Comparison of ENCODE assay signal across 1 cellular context in the genomic region with DNA sequence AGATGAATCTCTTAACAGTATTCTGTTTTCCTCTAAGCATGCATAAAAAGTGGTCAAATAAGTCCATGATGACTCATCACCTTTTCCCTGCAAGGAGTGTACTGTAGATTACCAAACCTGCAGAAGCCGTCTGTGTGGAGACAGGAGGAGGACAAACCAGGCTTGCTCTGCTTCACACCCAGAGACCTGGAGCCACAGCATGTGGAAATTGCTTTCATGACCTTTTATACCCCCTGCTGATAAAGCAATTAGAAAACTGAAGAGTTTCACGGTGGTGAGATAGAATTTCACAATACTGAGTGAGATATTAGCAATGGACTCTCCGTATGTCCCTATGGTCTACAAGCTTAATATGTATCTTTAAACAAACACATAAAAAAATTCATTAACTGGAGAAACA.
TF ChIP-seq lines count a peak whose summit lies in the region.

No MANE protein-coding gene starts in this region.

TF ChIP-seq in K562, 482 proteins besides CTCF, POLR2A, EP300 and RAD21 (continued from another document and continues in another):
- TF ChIP-seq, protein P1, sequence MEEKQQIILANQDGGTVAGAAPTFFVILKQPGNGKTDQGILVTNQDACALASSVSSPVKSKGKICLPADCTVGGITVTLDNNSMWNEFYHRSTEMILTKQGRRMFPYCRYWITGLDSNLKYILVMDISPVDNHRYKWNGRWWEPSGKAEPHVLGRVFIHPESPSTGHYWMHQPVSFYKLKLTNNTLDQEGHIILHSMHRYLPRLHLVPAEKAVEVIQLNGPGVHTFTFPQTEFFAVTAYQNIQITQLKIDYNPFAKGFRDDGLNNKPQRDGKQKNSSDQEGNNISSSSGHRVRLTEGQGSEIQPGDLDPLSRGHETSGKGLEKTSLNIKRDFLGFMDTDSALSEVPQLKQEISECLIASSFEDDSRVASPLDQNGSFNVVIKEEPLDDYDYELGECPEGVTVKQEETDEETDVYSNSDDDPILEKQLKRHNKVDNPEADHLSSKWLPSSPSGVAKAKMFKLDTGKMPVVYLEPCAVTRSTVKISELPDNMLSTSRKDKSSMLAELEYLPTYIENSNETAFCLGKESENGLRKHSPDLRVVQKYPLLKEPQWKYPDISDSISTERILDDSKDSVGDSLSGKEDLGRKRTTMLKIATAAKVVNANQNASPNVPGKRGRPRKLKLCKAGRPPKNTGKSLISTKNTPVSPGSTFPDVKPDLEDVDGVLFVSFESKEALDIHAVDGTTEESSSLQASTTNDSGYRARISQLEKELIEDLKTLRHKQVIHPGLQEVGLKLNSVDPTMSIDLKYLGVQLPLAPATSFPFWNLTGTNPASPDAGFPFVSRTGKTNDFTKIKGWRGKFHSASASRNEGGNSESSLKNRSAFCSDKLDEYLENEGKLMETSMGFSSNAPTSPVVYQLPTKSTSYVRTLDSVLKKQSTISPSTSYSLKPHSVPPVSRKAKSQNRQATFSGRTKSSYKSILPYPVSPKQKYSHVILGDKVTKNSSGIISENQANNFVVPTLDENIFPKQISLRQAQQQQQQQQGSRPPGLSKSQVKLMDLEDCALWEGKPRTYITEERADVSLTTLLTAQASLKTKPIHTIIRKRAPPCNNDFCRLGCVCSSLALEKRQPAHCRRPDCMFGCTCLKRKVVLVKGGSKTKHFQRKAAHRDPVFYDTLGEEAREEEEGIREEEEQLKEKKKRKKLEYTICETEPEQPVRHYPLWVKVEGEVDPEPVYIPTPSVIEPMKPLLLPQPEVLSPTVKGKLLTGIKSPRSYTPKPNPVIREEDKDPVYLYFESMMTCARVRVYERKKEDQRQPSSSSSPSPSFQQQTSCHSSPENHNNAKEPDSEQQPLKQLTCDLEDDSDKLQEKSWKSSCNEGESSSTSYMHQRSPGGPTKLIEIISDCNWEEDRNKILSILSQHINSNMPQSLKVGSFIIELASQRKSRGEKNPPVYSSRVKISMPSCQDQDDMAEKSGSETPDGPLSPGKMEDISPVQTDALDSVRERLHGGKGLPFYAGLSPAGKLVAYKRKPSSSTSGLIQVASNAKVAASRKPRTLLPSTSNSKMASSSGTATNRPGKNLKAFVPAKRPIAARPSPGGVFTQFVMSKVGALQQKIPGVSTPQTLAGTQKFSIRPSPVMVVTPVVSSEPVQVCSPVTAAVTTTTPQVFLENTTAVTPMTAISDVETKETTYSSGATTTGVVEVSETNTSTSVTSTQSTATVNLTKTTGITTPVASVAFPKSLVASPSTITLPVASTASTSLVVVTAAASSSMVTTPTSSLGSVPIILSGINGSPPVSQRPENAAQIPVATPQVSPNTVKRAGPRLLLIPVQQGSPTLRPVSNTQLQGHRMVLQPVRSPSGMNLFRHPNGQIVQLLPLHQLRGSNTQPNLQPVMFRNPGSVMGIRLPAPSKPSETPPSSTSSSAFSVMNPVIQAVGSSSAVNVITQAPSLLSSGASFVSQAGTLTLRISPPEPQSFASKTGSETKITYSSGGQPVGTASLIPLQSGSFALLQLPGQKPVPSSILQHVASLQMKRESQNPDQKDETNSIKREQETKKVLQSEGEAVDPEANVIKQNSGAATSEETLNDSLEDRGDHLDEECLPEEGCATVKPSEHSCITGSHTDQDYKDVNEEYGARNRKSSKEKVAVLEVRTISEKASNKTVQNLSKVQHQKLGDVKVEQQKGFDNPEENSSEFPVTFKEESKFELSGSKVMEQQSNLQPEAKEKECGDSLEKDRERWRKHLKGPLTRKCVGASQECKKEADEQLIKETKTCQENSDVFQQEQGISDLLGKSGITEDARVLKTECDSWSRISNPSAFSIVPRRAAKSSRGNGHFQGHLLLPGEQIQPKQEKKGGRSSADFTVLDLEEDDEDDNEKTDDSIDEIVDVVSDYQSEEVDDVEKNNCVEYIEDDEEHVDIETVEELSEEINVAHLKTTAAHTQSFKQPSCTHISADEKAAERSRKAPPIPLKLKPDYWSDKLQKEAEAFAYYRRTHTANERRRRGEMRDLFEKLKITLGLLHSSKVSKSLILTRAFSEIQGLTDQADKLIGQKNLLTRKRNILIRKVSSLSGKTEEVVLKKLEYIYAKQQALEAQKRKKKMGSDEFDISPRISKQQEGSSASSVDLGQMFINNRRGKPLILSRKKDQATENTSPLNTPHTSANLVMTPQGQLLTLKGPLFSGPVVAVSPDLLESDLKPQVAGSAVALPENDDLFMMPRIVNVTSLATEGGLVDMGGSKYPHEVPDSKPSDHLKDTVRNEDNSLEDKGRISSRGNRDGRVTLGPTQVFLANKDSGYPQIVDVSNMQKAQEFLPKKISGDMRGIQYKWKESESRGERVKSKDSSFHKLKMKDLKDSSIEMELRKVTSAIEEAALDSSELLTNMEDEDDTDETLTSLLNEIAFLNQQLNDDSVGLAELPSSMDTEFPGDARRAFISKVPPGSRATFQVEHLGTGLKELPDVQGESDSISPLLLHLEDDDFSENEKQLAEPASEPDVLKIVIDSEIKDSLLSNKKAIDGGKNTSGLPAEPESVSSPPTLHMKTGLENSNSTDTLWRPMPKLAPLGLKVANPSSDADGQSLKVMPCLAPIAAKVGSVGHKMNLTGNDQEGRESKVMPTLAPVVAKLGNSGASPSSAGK (IDR thresholded peaks at IDR 0.05): peak; percentile 87
- TF ChIP-seq CEBPB (tag; IDR thresholded peaks at IDR 0.05) (peak; percentile 98), KLF10 (CRISPR knock-in tag; IDR thresholded peaks at IDR 0.05) (no peak), TBL1XR1 (IDR thresholded peaks at IDR 0.05; ENCODE audit: low read length in 2 of 2) (peak in 1 of 2 experiments; percentile 53; a peak in 1 of 4 replicates), E2F3 (CRISPR knock-in tag; IDR thresholded peaks at IDR 0.05) (no peak), ERF (CRISPR knock-in tag; IDR thresholded peaks at IDR 0.05) (no peak), TEAD2 (tag; IDR thresholded peaks at IDR 0.05) (0 out of 2 replicates have a peak, but pooled peaks have one; percentile 3), ZNF316 (IDR thresholded peaks at IDR 0.05) (peak; percentile 100), TAL1 (IDR thresholded peaks at IDR 0.05) (peak; percentile 55), GABPA (tag; conservative IDR thresholded peaks at IDR 0.05; ENCODE audit: low read depth) (no peak), HMGN3 (IDR thresholded peaks at IDR 0.05; ENCODE audit: borderline replicate concordance, extremely low read depth, insufficient read length, low read depth, low read length) (no peak), HMG20B (CRISPR knock-in tag; IDR thresholded peaks at IDR 0.05) (no peak), ZNF175 (CRISPR knock-in tag; IDR thresholded peaks at IDR 0.05; ENCODE audit: low read depth) (no peak), RBFOX2 (IDR thresholded peaks at IDR 0.05; ENCODE audit: low read depth, low read length) (no peak), EP400 (IDR thresholded peaks at IDR 0.05) (0 out of 2 replicates have a peak, but pooled peaks have one; percentile 39), JUN (IDR thresholded peaks at IDR 0.05; ENCODE audit: borderline replicate concordance, low read depth, low read length) (peak; percentile 81), JUN (CRISPR knock-in tag; IDR thresholded peaks at IDR 0.05; ENCODE audit: borderline replicate concordance) (no peak)
- TF ChIP-seq, protein P2, sequence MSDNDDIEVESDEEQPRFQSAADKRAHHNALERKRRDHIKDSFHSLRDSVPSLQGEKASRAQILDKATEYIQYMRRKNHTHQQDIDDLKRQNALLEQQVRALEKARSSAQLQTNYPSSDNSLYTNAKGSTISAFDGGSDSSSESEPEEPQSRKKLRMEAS (CRISPR knock-in tag; IDR thresholded peaks at IDR 0.05): peak; percentile 80
- TF ChIP-seq, protein P3, sequence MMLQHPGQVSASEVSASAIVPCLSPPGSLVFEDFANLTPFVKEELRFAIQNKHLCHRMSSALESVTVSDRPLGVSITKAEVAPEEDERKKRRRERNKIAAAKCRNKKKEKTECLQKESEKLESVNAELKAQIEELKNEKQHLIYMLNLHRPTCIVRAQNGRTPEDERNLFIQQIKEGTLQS (IDR thresholded peaks at IDR 0.05): peak; percentile 99
- TF ChIP-seq, protein P3 (CRISPR knock-in tag; conservative IDR thresholded peaks at IDR 0.05): no peak
- TF ChIP-seq, protein P4, sequence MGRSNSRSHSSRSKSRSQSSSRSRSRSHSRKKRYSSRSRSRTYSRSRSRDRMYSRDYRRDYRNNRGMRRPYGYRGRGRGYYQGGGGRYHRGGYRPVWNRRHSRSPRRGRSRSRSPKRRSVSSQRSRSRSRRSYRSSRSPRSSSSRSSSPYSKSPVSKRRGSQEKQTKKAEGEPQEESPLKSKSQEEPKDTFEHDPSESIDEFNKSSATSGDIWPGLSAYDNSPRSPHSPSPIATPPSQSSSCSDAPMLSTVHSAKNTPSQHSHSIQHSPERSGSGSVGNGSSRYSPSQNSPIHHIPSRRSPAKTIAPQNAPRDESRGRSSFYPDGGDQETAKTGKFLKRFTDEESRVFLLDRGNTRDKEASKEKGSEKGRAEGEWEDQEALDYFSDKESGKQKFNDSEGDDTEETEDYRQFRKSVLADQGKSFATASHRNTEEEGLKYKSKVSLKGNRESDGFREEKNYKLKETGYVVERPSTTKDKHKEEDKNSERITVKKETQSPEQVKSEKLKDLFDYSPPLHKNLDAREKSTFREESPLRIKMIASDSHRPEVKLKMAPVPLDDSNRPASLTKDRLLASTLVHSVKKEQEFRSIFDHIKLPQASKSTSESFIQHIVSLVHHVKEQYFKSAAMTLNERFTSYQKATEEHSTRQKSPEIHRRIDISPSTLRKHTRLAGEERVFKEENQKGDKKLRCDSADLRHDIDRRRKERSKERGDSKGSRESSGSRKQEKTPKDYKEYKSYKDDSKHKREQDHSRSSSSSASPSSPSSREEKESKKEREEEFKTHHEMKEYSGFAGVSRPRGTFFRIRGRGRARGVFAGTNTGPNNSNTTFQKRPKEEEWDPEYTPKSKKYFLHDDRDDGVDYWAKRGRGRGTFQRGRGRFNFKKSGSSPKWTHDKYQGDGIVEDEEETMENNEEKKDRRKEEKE (IDR thresholded peaks at IDR 0.05; ENCODE audit: borderline replicate concordance in 1 of 2, control insufficient read depth in 1 of 2, low read depth in 2 of 2, low read length in 1 of 2): peak in 1 of 2 experiments; percentile 66; a peak in 1 of 4 replicates
- TF ChIP-seq, protein P5, sequence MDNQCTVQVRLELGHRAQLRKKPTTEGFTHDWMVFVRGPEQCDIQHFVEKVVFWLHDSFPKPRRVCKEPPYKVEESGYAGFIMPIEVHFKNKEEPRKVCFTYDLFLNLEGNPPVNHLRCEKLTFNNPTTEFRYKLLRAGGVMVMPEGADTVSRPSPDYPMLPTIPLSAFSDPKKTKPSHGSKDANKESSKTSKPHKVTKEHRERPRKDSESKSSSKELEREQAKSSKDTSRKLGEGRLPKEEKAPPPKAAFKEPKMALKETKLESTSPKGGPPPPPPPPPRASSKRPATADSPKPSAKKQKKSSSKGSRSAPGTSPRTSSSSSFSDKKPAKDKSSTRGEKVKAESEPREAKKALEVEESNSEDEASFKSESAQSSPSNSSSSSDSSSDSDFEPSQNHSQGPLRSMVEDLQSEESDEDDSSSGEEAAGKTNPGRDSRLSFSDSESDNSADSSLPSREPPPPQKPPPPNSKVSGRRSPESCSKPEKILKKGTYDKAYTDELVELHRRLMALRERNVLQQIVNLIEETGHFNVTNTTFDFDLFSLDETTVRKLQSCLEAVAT (IDR thresholded peaks at IDR 0.05): peak in 1 of 2 experiments; percentile 92; a peak in 2 of 4 replicates
- TF ChIP-seq, protein P6, sequence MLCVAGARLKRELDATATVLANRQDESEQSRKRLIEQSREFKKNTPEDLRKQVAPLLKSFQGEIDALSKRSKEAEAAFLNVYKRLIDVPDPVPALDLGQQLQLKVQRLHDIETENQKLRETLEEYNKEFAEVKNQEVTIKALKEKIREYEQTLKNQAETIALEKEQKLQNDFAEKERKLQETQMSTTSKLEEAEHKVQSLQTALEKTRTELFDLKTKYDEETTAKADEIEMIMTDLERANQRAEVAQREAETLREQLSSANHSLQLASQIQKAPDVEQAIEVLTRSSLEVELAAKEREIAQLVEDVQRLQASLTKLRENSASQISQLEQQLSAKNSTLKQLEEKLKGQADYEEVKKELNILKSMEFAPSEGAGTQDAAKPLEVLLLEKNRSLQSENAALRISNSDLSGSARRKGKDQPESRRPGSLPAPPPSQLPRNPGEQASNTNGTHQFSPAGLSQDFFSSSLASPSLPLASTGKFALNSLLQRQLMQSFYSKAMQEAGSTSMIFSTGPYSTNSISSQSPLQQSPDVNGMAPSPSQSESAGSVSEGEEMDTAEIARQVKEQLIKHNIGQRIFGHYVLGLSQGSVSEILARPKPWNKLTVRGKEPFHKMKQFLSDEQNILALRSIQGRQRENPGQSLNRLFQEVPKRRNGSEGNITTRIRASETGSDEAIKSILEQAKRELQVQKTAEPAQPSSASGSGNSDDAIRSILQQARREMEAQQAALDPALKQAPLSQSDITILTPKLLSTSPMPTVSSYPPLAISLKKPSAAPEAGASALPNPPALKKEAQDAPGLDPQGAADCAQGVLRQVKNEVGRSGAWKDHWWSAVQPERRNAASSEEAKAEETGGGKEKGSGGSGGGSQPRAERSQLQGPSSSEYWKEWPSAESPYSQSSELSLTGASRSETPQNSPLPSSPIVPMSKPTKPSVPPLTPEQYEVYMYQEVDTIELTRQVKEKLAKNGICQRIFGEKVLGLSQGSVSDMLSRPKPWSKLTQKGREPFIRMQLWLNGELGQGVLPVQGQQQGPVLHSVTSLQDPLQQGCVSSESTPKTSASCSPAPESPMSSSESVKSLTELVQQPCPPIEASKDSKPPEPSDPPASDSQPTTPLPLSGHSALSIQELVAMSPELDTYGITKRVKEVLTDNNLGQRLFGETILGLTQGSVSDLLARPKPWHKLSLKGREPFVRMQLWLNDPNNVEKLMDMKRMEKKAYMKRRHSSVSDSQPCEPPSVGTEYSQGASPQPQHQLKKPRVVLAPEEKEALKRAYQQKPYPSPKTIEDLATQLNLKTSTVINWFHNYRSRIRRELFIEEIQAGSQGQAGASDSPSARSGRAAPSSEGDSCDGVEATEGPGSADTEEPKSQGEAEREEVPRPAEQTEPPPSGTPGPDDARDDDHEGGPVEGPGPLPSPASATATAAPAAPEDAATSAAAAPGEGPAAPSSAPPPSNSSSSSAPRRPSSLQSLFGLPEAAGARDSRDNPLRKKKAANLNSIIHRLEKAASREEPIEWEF (CRISPR knock-in tag; IDR thresholded peaks at IDR 0.05): no peak
- TF ChIP-seq, protein P7, sequence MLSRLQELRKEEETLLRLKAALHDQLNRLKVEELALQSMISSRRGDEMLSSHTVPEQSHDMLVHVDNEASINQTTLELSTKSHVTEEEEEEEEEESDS (CRISPR knock-in tag; IDR thresholded peaks at IDR 0.05): no peak
- TF ChIP-seq, protein P8, sequence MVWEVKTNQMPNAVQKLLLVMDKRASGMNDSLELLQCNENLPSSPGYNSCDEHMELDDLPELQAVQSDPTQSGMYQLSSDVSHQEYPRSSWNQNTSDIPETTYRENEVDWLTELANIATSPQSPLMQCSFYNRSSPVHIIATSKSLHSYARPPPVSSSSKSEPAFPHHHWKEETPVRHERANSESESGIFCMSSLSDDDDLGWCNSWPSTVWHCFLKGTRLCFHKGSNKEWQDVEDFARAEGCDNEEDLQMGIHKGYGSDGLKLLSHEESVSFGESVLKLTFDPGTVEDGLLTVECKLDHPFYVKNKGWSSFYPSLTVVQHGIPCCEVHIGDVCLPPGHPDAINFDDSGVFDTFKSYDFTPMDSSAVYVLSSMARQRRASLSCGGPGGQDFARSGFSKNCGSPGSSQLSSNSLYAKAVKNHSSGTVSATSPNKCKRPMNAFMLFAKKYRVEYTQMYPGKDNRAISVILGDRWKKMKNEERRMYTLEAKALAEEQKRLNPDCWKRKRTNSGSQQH (CRISPR knock-in tag; IDR thresholded peaks at IDR 0.05): no peak
